Comparison of ENCODE assay signal across 1 cellular context in genomic region chr16:13552062-13552959, GRCh38.
A peak's percentile ranks its signal among the peaks of the same experiment; 100 is the strongest.
TF ChIP-seq lines count a peak whose summit lies in the region.

No MANE protein-coding gene starts in this region.

TF ChIP-seq in GM12878, 131 proteins besides CTCF, POLR2A, EP300 and RAD21 (continued from another document):
- TF ChIP-seq STAT1 (conservative IDR thresholded peaks at IDR 0.05) (no peak), SP1 (IDR thresholded peaks at IDR 0.05; ENCODE audit: low read depth, low read length) (no peak), YBX1 (IDR thresholded peaks at IDR 0.05) (0 out of 2 replicates have a peak, but pooled peaks have one; percentile 46), MYC (IDR thresholded peaks at IDR 0.05; ENCODE audit: insufficient read depth, insufficient read length, insufficient replicate concordance, low read length, severe bottlenecking) (no peak), ETV6 (conservative IDR thresholded peaks at IDR 0.05 in 1 of 2, IDR thresholded peaks at IDR 0.05 in 1 of 2; ENCODE audit: borderline replicate concordance in 1 of 2, low read depth in 1 of 2) (no peak), PAX5 (IDR thresholded peaks at IDR 0.05; ENCODE audit: borderline replicate concordance, low read depth, low read length) (no peak), LARP7 (IDR thresholded peaks at IDR 0.05) (no peak), NFYA (IDR thresholded peaks at IDR 0.05; ENCODE audit: borderline replicate concordance, low read depth, low read length) (no peak), PML (IDR thresholded peaks at IDR 0.05; ENCODE audit: low read length) (no peak), HDAC2 (IDR thresholded peaks at IDR 0.05) (no peak), MTA3 (IDR thresholded peaks at IDR 0.05; ENCODE audit: borderline replicate concordance, low read length) (no peak), MEF2A (IDR thresholded peaks at IDR 0.05; ENCODE audit: insufficient read depth, low read depth, low read length) (no peak), KLF5 (IDR thresholded peaks at IDR 0.05; ENCODE audit: partially characterized antibody) (no peak)
- TF ChIP-seq, protein P1, sequence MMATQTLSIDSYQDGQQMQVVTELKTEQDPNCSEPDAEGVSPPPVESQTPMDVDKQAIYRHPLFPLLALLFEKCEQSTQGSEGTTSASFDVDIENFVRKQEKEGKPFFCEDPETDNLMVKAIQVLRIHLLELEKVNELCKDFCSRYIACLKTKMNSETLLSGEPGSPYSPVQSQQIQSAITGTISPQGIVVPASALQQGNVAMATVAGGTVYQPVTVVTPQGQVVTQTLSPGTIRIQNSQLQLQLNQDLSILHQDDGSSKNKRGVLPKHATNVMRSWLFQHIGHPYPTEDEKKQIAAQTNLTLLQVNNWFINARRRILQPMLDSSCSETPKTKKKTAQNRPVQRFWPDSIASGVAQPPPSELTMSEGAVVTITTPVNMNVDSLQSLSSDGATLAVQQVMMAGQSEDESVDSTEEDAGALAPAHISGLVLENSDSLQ (IDR thresholded peaks at IDR 0.05), result no peak
